In the genomic region with DNA sequence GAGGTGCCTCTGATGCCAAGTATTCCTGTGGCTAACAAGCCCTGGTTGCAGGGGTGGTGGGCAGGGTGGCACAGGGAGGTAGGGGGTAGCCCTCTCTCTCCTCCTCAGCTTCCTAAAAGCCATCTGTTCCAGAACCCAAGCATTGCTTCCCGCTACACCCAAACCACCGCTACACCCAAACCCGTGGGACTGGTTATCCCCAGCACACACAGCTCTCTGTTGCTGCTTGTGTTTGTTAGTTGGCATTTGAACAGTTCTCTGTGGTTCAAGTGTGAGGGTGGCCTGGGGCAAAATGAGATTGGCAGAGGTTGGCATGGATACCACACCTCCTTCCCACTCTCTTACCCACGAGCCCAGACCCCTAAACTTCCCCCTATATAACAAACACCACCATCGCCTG, we compare ENCODE assay signal across 17 cellular contexts. TPM values are rescaled to one million over a fixed set of nuclear protein-coding genes. Genes with fewer than 3 reads are reported as not detected.
A peak's percentile ranks its signal among the peaks of the same experiment; 100 is the strongest.
DNase-seq lines count a peak whose midpoint lies in the region; ATAC-seq, FAIRE-seq and TF ChIP-seq lines count a peak whose summit lies in the region.
"Had no signal": no experiment of that assay in that cellular context is flagged by ENCODE, and none has a peak within 500 bp of the region (broad histone marks: within the 10 kb centered on the region; RNA-seq: fewer than 3 reads in every experiment).

No MANE protein-coding gene starts in this region.

- intact Hi-C loops in PC-3 (cut with micrococcal nuclease) (no loop called here), MCF 10A (cut with micrococcal nuclease) (no loop called here)

- H3K79me2 ChIP-seq in PC-3 (ENCODE audit: low read length) (no peaks in the 10 kb centered on the region), keratinocyte (ENCODE audit: control insufficient read depth, insufficient read depth, low read length) (no peaks in the 10 kb centered on the region)

- H3K27me3 Mint-ChIP-seq in MCF 10A (ENCODE audit: insufficient read depth, unreplicated experiment) (no peaks in the 10 kb centered on the region), mesothelial cell of epicardium (ENCODE audit: low read depth) (peaks cover 6% of the 10 kb centered on the region)

- no peak for TF ChIP-seq CTCF in PC-3 (conservative IDR thresholded peaks at IDR 0.05; ENCODE audit: low read depth, low read length)
- no peak for TF ChIP-seq CTCF in MCF 10A (IDR thresholded peaks at IDR 0.05; ENCODE audit: unreplicated experiment)
- TF ChIP-seq CTCF in keratinocyte (optimal IDR thresholded peaks at IDR 0.05 in 1 of 3, IDR thresholded peaks at IDR 0.05 in 1 of 3, conservative IDR thresholded peaks at IDR 0.05 in 1 of 3; ENCODE audit: extremely low read depth in 1 of 3, insufficient read depth in 2 of 3, low read length in 3 of 3) = no peak
- no peak for TF ChIP-seq CTCF in mesothelial cell of epicardium (IDR thresholded peaks at IDR 0.05; ENCODE audit: unreplicated experiment)

- H2AFZ ChIP-seq in PC-3 (ENCODE audit: low read length) (no peak overlapping the region), keratinocyte (ENCODE audit: control insufficient read depth, low read length) (peak overlapping the region; percentile 27)

- POLR2A ChIA-PET in PC-3 (lab: Charles Lee; ENCODE audit: unreplicated experiment) (no interaction called here), MCF 10A (lab: Yijun Ruan, JAX) (interaction anchor here (0.8 to 6.5 kb wide), 13 partner anchors 11 to 141 kb away, joined by 3 to 52 read pairs (median 9); partner anchors contain the start of gene G3BP1)

- H3K27ac Mint-ChIP-seq in MCF 10A (ENCODE audit: low read depth, unreplicated experiment) (no peak overlapping the region), mesothelial cell of epicardium (no peak overlapping the region)
- H3K27ac Mint-ChIP-seq: CD4-positive, alpha-beta memory T cell; HFFc6 had no signal

- H3K27me3 ChIP-seq in PC-3 (ENCODE audit: low read length) (no peaks in the 10 kb centered on the region), keratinocyte (ENCODE audit: control insufficient read depth, extremely low read depth, insufficient read depth, low read length) (no peaks in the 10 kb centered on the region)
- H3K27me3 ChIP-seq: BLaER1 treated with 17β-estradiol and CSF1 and Interleukin-3, amounts not matched to agents 10 nM and 100 nM had no signal

- H3K4me1 ChIP-seq in PC-3 (ENCODE audit: insufficient read depth, low read length) (peaks cover 17% of the 10 kb centered on the region; the same call in 1 of the 2 replicates), keratinocyte (ENCODE audit: control insufficient read depth, extremely low read depth, insufficient read depth, low read length) (peaks cover 30% of the 10 kb centered on the region)

- H3K9me3 ChIP-seq in PC-3 (ENCODE audit: low read length) = no peaks in the 10 kb centered on the region
- no peaks in the 10 kb centered on the region for H3K9me3 ChIP-seq in keratinocyte (ENCODE audit: control insufficient read depth, low read depth, low read length)
- H3K9me3 ChIP-seq: BLaER1 treated with 17β-estradiol and CSF1 and Interleukin-3, amounts not matched to agents 10 nM and 100 nM had no signal

- no peaks in the 10 kb centered on the region for H3K36me3 ChIP-seq in PC-3 (ENCODE audit: low read depth, low read length)
- H3K36me3 ChIP-seq in keratinocyte (ENCODE audit: control insufficient read depth in 2 of 2, extremely low read depth in 1 of 2, insufficient read depth in 2 of 2, low read length in 2 of 2) = no peaks in the 10 kb centered on the region
- H3K36me3 ChIP-seq: BLaER1 treated with 17β-estradiol and CSF1 and Interleukin-3, amounts not matched to agents 10 nM and 100 nM had no signal

- CTCF ChIA-PET in PC-3 (lab: Charles Lee) (no interaction called here), MCF 10A (lab: Yijun Ruan, JAX) (interaction anchor here (0.6 to 18.8 kb wide), 16 partner anchors 8 to 476 kb away, joined by 3 to 467 read pairs (median 5); no protein-coding TSS in a partner anchor)

- H3K9me2 ChIP-seq in PC-3 (replicated peaks; ENCODE audit: low read length) = no peaks in the 10 kb centered on the region

- BruUV-seq in PC-3 (replicated peaks; lab: Mats Ljungman, UMichigan) = no TSS peak
- no TSS peak for BruUV-seq in MCF 10A (replicated peaks; lab: Mats Ljungman, UMichigan)

- no peak for ATAC-seq in PC-3
- no peak for ATAC-seq in HG02642 (IDR thresholded peaks at IDR 0.05; ENCODE audit: poor library complexity, unreplicated experiment)

- dilution Hi-C loops in keratinocyte (cut with MboI; ENCODE audit: extremely low pct_ligation_motif_present, low sequenced_read_pairs) = no loop called here

- no peak overlapping the region for H3K27ac ChIP-seq in PC-3 (ENCODE audit: low read length)
- peak overlapping the region; percentile 85 for H3K27ac ChIP-seq in epithelial cell of prostate
- H3K27ac ChIP-seq in keratinocyte (ENCODE audit: control insufficient read depth, insufficient read depth, low read length) = peak overlapping the region; percentile 83
- H3K27ac ChIP-seq: HL-60 had no signal

- H3K4me2 ChIP-seq in PC-3 (ENCODE audit: low read length) = no peak overlapping the region
- H3K4me2 ChIP-seq in keratinocyte (ENCODE audit: control insufficient read depth, extremely low read depth, insufficient read depth, low read depth, low read length) = peak overlapping the region; percentile 25

- H3K4me3 Mint-ChIP-seq in MCF 10A (ENCODE audit: unreplicated experiment) (no peak overlapping the region), mesothelial cell of epicardium (no peak overlapping the region)
- H3K4me3 Mint-ChIP-seq: CD4-positive, alpha-beta memory T cell; HFFc6 had no signal

- no peak overlapping the region for H3K4me3 ChIP-seq in PC-3 (ENCODE audit: low read length)
- H3K4me3 ChIP-seq in keratinocyte (ENCODE audit: control insufficient read depth in 2 of 3, extremely low read depth in 1 of 3, insufficient read depth in 2 of 3, low read depth in 1 of 3, low read length in 3 of 3) = no peak overlapping the region
- H3K4me3 ChIP-seq: BLaER1 treated with 17β-estradiol and CSF1 and Interleukin-3, amounts not matched to agents 10 nM and 100 nM had no signal

- FAIRE-seq in keratinocyte (lab: Jason Lieb, UNC) = peak; percentile 93
- FAIRE-seq: GM12892 had no signal

- no peaks in the 10 kb centered on the region for H4K20me1 ChIP-seq in PC-3 (ENCODE audit: low read length)
- H4K20me1 ChIP-seq in keratinocyte (ENCODE audit: control insufficient read depth, extremely low read depth, insufficient read depth, low read length) = no peaks in the 10 kb centered on the region
- H4K20me1 ChIP-seq: BLaER1 treated with 17β-estradiol and CSF1 and Interleukin-3, amounts not matched to agents 10 nM and 100 nM had no signal

- peaks cover 5% of the 10 kb centered on the region for H3K36me3 Mint-ChIP-seq in MCF 10A (ENCODE audit: insufficient read depth, unreplicated experiment)
- no peaks in the 10 kb centered on the region for H3K36me3 Mint-ChIP-seq in mesothelial cell of epicardium
- H3K36me3 Mint-ChIP-seq: CD4-positive, alpha-beta memory T cell had no signal

- peaks cover 18% of the 10 kb centered on the region for H3K4me1 Mint-ChIP-seq in MCF 10A (ENCODE audit: insufficient read depth, unreplicated experiment)
- peaks cover 7% of the 10 kb centered on the region for H3K4me1 Mint-ChIP-seq in mesothelial cell of epicardium
- H3K4me1 Mint-ChIP-seq: CD4-positive, alpha-beta memory T cell had no signal

- H3K9ac ChIP-seq in PC-3 (ENCODE audit: low read length) (no peak overlapping the region), keratinocyte (ENCODE audit: control insufficient read depth, extremely low read depth, insufficient read depth, low read length) (peak overlapping the region; percentile 30)
- H3K9ac ChIP-seq: BLaER1 treated with 17β-estradiol and CSF1 and Interleukin-3, amounts not matched to agents 10 nM and 100 nM had no signal

- H3F3A ChIP-seq in PC-3 (ENCODE audit: low read length, unreplicated experiment) = no peaks in the 10 kb centered on the region

- H3K9me3 Mint-ChIP-seq in MCF 10A (ENCODE audit: unreplicated experiment) = no peaks in the 10 kb centered on the region
- H3K9me3 Mint-ChIP-seq in mesothelial cell of epicardium = no peaks in the 10 kb centered on the region
- H3K9me3 Mint-ChIP-seq: CD4-positive, alpha-beta memory T cell; HFFc6 had no signal

- peak; percentile 35 for DNase-seq in PC-3
- peak; percentile 32 for DNase-seq in MCF 10A (ENCODE audit: unreplicated experiment)
- no peak for DNase-seq in epithelial cell of prostate (ENCODE audit: low read depth, low spot score)
- no peak for DNase-seq in keratinocyte (ENCODE audit: low read depth, low spot score)
- no peak for DNase-seq in OCI-M1 (lab: John Stamatoyannopoulos, UW)
- DNase-seq in mesothelial cell of epicardium (ENCODE audit: low spot score in 2 of 2, unreplicated experiment in 2 of 2) = no peak
- DNase-seq in HT-29 (ENCODE audit: low spot score) = no peak
- DNase-seq: ACHN; CD4-positive, alpha-beta memory T cell; DND-41; GDM1; HCEC 1CT; HFFc6 had no signal

- H3K9me1 ChIP-seq in keratinocyte (ENCODE audit: control insufficient read depth, extremely low read depth, insufficient read depth, low read length) = no peaks in the 10 kb centered on the region

RNA-seq across cellular contexts. Expression of gene SPARC, which starts 40.4 kb away (rescaled TPM):
- 0.86 and 2.7 TPM in 2 replicates for total RNA-seq in PC-3 (2014; rRNA removed)
- 17.4 and 32.6 TPM in 2 replicates for total RNA-seq in MCF 10A (2022)
- 289 to 702 TPM (median 397 TPM) in 3 replicates for polyA plus RNA-seq in keratinocyte
- polyA plus RNA-seq in keratinocyte (2011; ENCODE audit: low read depth) = 35.6 TPM
- 237 and 295 TPM in 2 replicates for polyA plus RNA-seq in keratinocyte (2011; cell fraction: cytosol; rRNA removed)
- polyA plus RNA-seq in keratinocyte (2011; cell fraction: nucleus; rRNA removed) = 536 and 559 TPM in 2 replicates
- 21.7 and 645 TPM in 2 replicates for polyA plus RNA-seq in keratinocyte (2012; ENCODE audit: low replicate concordance)
- polyA minus RNA-seq in keratinocyte = 352 to 681 TPM (median 403 TPM) in 3 replicates
- 226 TPM for polyA minus RNA-seq in keratinocyte (2011; cell fraction: cytosol; rRNA and poly(A)+ RNA removed)
- 248 and 370 TPM in 2 replicates for polyA minus RNA-seq in keratinocyte (2011; cell fraction: nucleus; rRNA and poly(A)+ RNA removed)
- 2,843 to 2,896 TPM (median 2,890 TPM) in 3 replicates for total RNA-seq in mesothelial cell of epicardium
- total RNA-seq in HT-29 (2014; rRNA removed; shearing (Covaris generic)) = not detected in 2 replicates

RNA-seq across cellular contexts. Expression of gene FAT2, which starts 55.2 kb away (rescaled TPM):
- total RNA-seq in PC-3 (2014; rRNA removed) (not detected in 2 replicates), MCF 10A (2022) (5.9 and 9.9 TPM in 2 replicates), mesothelial cell of epicardium (2.5 to 2.8 TPM (median 2.8 TPM) in 3 replicates)
- 35.0 to 58.0 TPM (median 51.5 TPM) in 3 replicates for polyA plus RNA-seq in keratinocyte
- 20.3 TPM for polyA plus RNA-seq in keratinocyte (2011; ENCODE audit: low read depth)
- polyA plus RNA-seq in keratinocyte (2011; cell fraction: cytosol; rRNA removed) = 12.5 and 14.2 TPM in 2 replicates
- polyA plus RNA-seq in keratinocyte (2011; cell fraction: nucleus; rRNA removed) = 217 and 259 TPM in 2 replicates
- polyA plus RNA-seq in keratinocyte (2012; ENCODE audit: low replicate concordance) = 44.0 and 58.0 TPM in 2 replicates
- 219 to 287 TPM (median 236 TPM) in 3 replicates for polyA minus RNA-seq in keratinocyte
- 63.1 TPM for polyA minus RNA-seq in keratinocyte (2011; cell fraction: cytosol; rRNA and poly(A)+ RNA removed)
- 484 and 633 TPM in 2 replicates for polyA minus RNA-seq in keratinocyte (2011; cell fraction: nucleus; rRNA and poly(A)+ RNA removed)
- not detected in 2 replicates for total RNA-seq in HT-29 (2014; rRNA removed; shearing (Covaris generic))
- total RNA-seq: CD4-positive, alpha-beta memory T cell; HFFc6 had no signal
- polyA plus RNA-seq: CD4-positive, alpha-beta memory T cell had no signal

Comparison
In these comparisons a context has a peak if more than half of its experiments do, and no peak if none do; other contexts are left out.
1. DNase-seq: peak in PC-3 (single experiment) and MCF 10A (single experiment); none in epithelial cell of prostate (single experiment), keratinocyte (single experiment), OCI-M1 (single experiment), mesothelial cell of epicardium (0 of 2) and HT-29 (single experiment).
2. RNA of gene SPARC, which starts 40.4 kb away (total RNA-seq): 2,843 to 2,896 TPM in mesothelial cell of epicardium; 17.4 to 32.6 TPM in MCF 10A, 0.86 to 2.7 TPM in PC-3 and not detected in HT-29; every median in the first group is over 10 times any median in the second.